Comparison of ENCODE assay signal across 1 cellular context in the genomic region with DNA sequence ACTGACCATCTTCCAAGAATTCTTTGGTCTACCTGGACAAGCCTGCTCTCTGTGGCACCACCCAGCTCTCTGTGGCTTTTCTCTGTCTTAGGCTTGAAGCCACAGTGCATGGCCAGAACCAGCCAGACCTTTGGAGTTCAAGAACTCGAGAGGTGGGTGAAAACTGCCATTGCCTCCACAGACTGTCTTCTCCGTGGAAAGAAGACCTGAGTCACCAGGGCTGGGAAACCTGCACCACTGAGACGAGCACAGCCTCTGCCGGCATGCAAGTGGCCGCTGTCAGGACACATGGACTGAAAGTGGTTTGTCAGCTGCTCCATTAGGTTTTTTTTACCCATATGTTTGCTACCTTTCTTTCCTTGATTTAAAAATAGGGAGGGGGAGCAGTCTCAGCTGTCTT.
TF ChIP-seq lines count a peak whose summit lies in the region.

No MANE protein-coding gene starts in this region.

TF ChIP-seq in IMR-90, 13 proteins besides CTCF, POLR2A, EP300 and RAD21:
- TF ChIP-seq RCOR1 (IDR thresholded peaks at IDR 0.05; ENCODE audit: insufficient replicate concordance, low read length) (no peak), BHLHE40 (IDR thresholded peaks at IDR 0.05; ENCODE audit: low read depth, low read length) (no peak), CHD1 (IDR thresholded peaks at IDR 0.05; ENCODE audit: low read depth, low read length) (no peak), RFX5 (IDR thresholded peaks at IDR 0.05; ENCODE audit: low read depth, low read length) (no peak), MXI1 (IDR thresholded peaks at IDR 0.05; ENCODE audit: borderline replicate concordance, low read depth, low read length) (no peak)
- TF ChIP-seq, protein P1, sequence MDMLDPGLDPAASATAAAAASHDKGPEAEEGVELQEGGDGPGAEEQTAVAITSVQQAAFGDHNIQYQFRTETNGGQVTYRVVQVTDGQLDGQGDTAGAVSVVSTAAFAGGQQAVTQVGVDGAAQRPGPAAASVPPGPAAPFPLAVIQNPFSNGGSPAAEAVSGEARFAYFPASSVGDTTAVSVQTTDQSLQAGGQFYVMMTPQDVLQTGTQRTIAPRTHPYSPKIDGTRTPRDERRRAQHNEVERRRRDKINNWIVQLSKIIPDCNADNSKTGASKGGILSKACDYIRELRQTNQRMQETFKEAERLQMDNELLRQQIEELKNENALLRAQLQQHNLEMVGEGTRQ (IDR thresholded peaks at IDR 0.05; ENCODE audit: low read depth, low read length): no peak
